In genomic region chr14:32109676-32110075, GRCh38 we compare ENCODE assay signal across 18 cellular contexts. TPM values are rescaled to one million over a fixed set of nuclear protein-coding genes. Genes with fewer than 3 reads are reported as not detected.
DNase-seq lines count a peak whose midpoint lies in the region; ATAC-seq and TF ChIP-seq lines count a peak whose summit lies in the region.
"Had no signal": no experiment of that assay in that cellular context is flagged by ENCODE, and none has a peak within 500 bp of the region (broad histone marks: within the 10 kb centered on the region; RNA-seq: fewer than 3 reads in every experiment).

No MANE protein-coding gene starts in this region.

- TF ChIP-seq CTCF in fibroblast of pulmonary artery (IDR thresholded peaks at IDR 0.05; ENCODE audit: low read length, missing control alignments) (no peak), smooth muscle cell (IDR thresholded peaks at IDR 0.05; ENCODE audit: borderline replicate concordance, insufficient read depth, poor library complexity, severe bottlenecking) (no peak), mucosa of descending colon (IDR thresholded peaks at IDR 0.05) (no peak), OCI-LY7 (conservative IDR thresholded peaks at IDR 0.05; ENCODE audit: low read length) (no peak)

- BruUV-seq in OCI-LY7 (replicated peaks; lab: Mats Ljungman, UMichigan), result no TSS peak

- H3K4me3 Mint-ChIP-seq in activated T-helper 1 cell treated with anti-CD3 and anti-CD28 coated beads, Interleukin-12 subunit alpha, Interleukin-12 subunit beta, Interleukin-2, Interleukin-4 antibody, amounts not matched to agents 30 ng/mL and 10 ng/mL and 1 ng/mL, durations not matched to agents 14 hours and 24 hours and 36 hours, result no peak overlapping the region
- H3K4me3 Mint-ChIP-seq: activated CD8-positive, alpha-beta T cell treated with anti-CD3 and anti-CD28 coated beads, Interleukin-2, amount 10 ng/mL, durations not matched to agents 7 days and 5 days; endodermal cell had no signal

- CTCF ChIA-PET in OCI-LY7 (lab: Charles Lee; ENCODE audit: unreplicated experiment), result no interaction called here

- H3K9me3 Mint-ChIP-seq in activated T-helper 1 cell treated with anti-CD3 and anti-CD28 coated beads, Interleukin-12 subunit alpha, Interleukin-12 subunit beta, Interleukin-2, Interleukin-4 antibody, amounts not matched to agents 30 ng/mL and 10 ng/mL and 1 ng/mL, durations not matched to agents 14 hours and 24 hours and 36 hours, result no peaks in the 10 kb centered on the region

- H3K4me1 ChIP-seq in smooth muscle cell (ENCODE audit: low read depth) (peaks cover 11% of the 10 kb centered on the region), mucosa of descending colon (ENCODE audit: low read depth) (peaks cover 11% of the 10 kb centered on the region), OCI-LY7 (ENCODE audit: insufficient read depth, low read length, poor library complexity, severe bottlenecking) (no peaks in the 10 kb centered on the region)

- no peak overlapping the region for H3K4me3 ChIP-seq in fibroblast of pulmonary artery (replicated peaks; ENCODE audit: low read depth, low read length)
- H3K4me3 ChIP-seq in smooth muscle cell, result no peak overlapping the region
- H3K4me3 ChIP-seq in mucosa of descending colon, result no peak overlapping the region
- H3K4me3 ChIP-seq in OCI-LY7 (ENCODE audit: low read depth, low read length, poor library complexity, severe bottlenecking), result no peak overlapping the region
- H3K4me3 ChIP-seq: tibial nerve had no signal

- H3K36me3 ChIP-seq in smooth muscle cell (ENCODE audit: low read depth), result no peaks in the 10 kb centered on the region
- H3K36me3 ChIP-seq in mucosa of descending colon (ENCODE audit: low read depth), result no peaks in the 10 kb centered on the region
- H3K36me3 ChIP-seq in OCI-LY7 (ENCODE audit: insufficient read depth, low read length), result no peaks in the 10 kb centered on the region

- no peaks in the 10 kb centered on the region for H3K27me3 Mint-ChIP-seq in activated T-helper 1 cell treated with anti-CD3 and anti-CD28 coated beads, Interleukin-12 subunit alpha, Interleukin-12 subunit beta, Interleukin-2, Interleukin-4 antibody, amounts not matched to agents 30 ng/mL and 10 ng/mL and 1 ng/mL, durations not matched to agents 14 hours and 24 hours and 36 hours (ENCODE audit: insufficient read depth)
- H3K27me3 Mint-ChIP-seq: progenitor cell of endocrine pancreas had no signal

- H2AFZ ChIP-seq in smooth muscle cell (ENCODE audit: low read depth) (no peak overlapping the region), OCI-LY7 (ENCODE audit: low read length) (no peak overlapping the region)

- POLR2A ChIA-PET in OCI-LY7 (lab: Charles Lee), result interaction anchor here (0.5 to 1.0 kb wide), 6 partner anchors 98 to 949 kb away, joined by 3 to 6 read pairs (median 3); no protein-coding TSS in a partner anchor

- H3K9me2 ChIP-seq in OCI-LY7 (ENCODE audit: insufficient read depth, low read length), result no peaks in the 10 kb centered on the region

- H3K4me1 Mint-ChIP-seq in activated T-helper 1 cell treated with anti-CD3 and anti-CD28 coated beads, Interleukin-12 subunit alpha, Interleukin-12 subunit beta, Interleukin-2, Interleukin-4 antibody, amounts not matched to agents 30 ng/mL and 10 ng/mL and 1 ng/mL, durations not matched to agents 14 hours and 24 hours and 36 hours (ENCODE audit: low read depth), result no peaks in the 10 kb centered on the region
- H3K4me1 Mint-ChIP-seq: endodermal cell had no signal

- intact Hi-C loops in mucosa of descending colon (cut with DNase I, micrococcal nuclease) (no loop called here), OCI-LY7 (cut with micrococcal nuclease; ENCODE audit: unreplicated experiment) (no loop called here)
- intact Hi-C loops in activated T-helper 1 cell treated with anti-CD3 and anti-CD28 coated beads, Interleukin-12 subunit alpha, Interleukin-12 subunit beta, Interleukin-2, Interleukin-4 antibody, amounts not matched to agents 30 ng/mL and 10 ng/mL and 1 ng/mL, durations not matched to agents 14 hours and 24 hours and 36 hours (cut with micrococcal nuclease), result no loop called here

- peaks cover 16% of the 10 kb centered on the region for H3F3A ChIP-seq in smooth muscle cell (ENCODE audit: low read depth)

- DNase-seq in GM04503 (ENCODE audit: low read depth), result peak; percentile 72
- DNase-seq in fibroblast of pulmonary artery (ENCODE audit: low read depth), result peak; percentile 73
- no peak for DNase-seq in smooth muscle cell (lab: John Stamatoyannopoulos, UW; ENCODE audit: unreplicated experiment)
- no peak for DNase-seq in mucosa of descending colon
- no peak for DNase-seq in activated T-helper 1 cell treated with anti-CD3 and anti-CD28 coated beads, Interleukin-12 subunit alpha, Interleukin-12 subunit beta, Interleukin-2, Interleukin-4 antibody, amounts not matched to agents 30 ng/mL and 10 ng/mL and 1 ng/mL, durations not matched to agents 14 hours and 24 hours and 36 hours (ENCODE audit: low spot score)
- no peak for DNase-seq in OCI-LY7 (ENCODE audit: low spot score)
- DNase-seq: activated CD8-positive, alpha-beta T cell treated with anti-CD3 and anti-CD28 coated beads, Interleukin-2, amount 10 ng/mL, durations not matched to agents 7 days and 5 days; activated gamma-delta T cell treated with Interleukin-2 at 50 U/mL for 16 hours; endodermal cell; KBM-7; left colon; NCI-H1417 treated with DMSO at 0.1 percent for 48 hours; NCI-H345; stimulated activated CD4-positive, alpha-beta T cell treated with anti-CD3 and anti-CD28 coated beads, Interleukin-2, amount 100 ng/mL, for 24 hours; stimulated activated CD8-positive, alpha-beta memory T cell treated with anti-CD3 and anti-CD28 coated beads, Interleukin-4, amount 100 ng/mL, for 48 hours had no signal

- H3K36me3 Mint-ChIP-seq in activated T-helper 1 cell treated with anti-CD3 and anti-CD28 coated beads, Interleukin-12 subunit alpha, Interleukin-12 subunit beta, Interleukin-2, Interleukin-4 antibody, amounts not matched to agents 30 ng/mL and 10 ng/mL and 1 ng/mL, durations not matched to agents 14 hours and 24 hours and 36 hours (ENCODE audit: low read depth), result peaks cover 7% of the 10 kb centered on the region

- H3K27ac ChIP-seq in smooth muscle cell (ENCODE audit: low read depth) (peak overlapping the region; percentile 93), OCI-LY7 (ENCODE audit: low read depth, low read length, poor library complexity, severe bottlenecking) (no peak overlapping the region)
- H3K27ac ChIP-seq: tibial nerve had no signal

- ATAC-seq in SK-N-SH treated with all-trans-retinoic acid at 6 μM for 48 hours, result peak; percentile 85
- no peak for ATAC-seq in mucosa of descending colon
- ATAC-seq: activated CD8-positive, alpha-beta T cell treated with anti-CD3 and anti-CD28 coated beads, Interleukin-2, amount 10 ng/mL, durations not matched to agents 7 days and 5 days; left colon had no signal

- H3K9ac ChIP-seq in smooth muscle cell (ENCODE audit: low read depth), result no peak overlapping the region

- H3K27me3 ChIP-seq in smooth muscle cell (ENCODE audit: low read depth), result no peaks in the 10 kb centered on the region
- H3K27me3 ChIP-seq: tibial nerve had no signal

- H3K79me2 ChIP-seq in smooth muscle cell (ENCODE audit: low read depth) (peaks cover 100% of the 10 kb centered on the region), OCI-LY7 (ENCODE audit: insufficient read depth, low read depth, low read length) (no peaks in the 10 kb centered on the region)

- H3K4me2 ChIP-seq in smooth muscle cell, result peak overlapping the region; percentile 40
- no peak overlapping the region for H3K4me2 ChIP-seq in OCI-LY7 (ENCODE audit: low read length)

- H3K9me3 ChIP-seq in smooth muscle cell (replicated peaks; ENCODE audit: low read depth) (no peaks in the 10 kb centered on the region), mucosa of descending colon (no peaks in the 10 kb centered on the region), OCI-LY7 (ENCODE audit: low read length) (no peaks in the 10 kb centered on the region)
- H3K9me3 ChIP-seq: tibial nerve had no signal

- no peak overlapping the region for H3K27ac Mint-ChIP-seq in activated T-helper 1 cell treated with anti-CD3 and anti-CD28 coated beads, Interleukin-12 subunit alpha, Interleukin-12 subunit beta, Interleukin-2, Interleukin-4 antibody, amounts not matched to agents 30 ng/mL and 10 ng/mL and 1 ng/mL, durations not matched to agents 14 hours and 24 hours and 36 hours
- H3K27ac Mint-ChIP-seq: activated CD8-positive, alpha-beta T cell treated with anti-CD3 and anti-CD28 coated beads, Interleukin-2, amount 10 ng/mL, durations not matched to agents 7 days and 5 days; endodermal cell; progenitor cell of endocrine pancreas had no signal

- H4K20me1 ChIP-seq in smooth muscle cell (ENCODE audit: low read depth) (peaks cover 97% of the 10 kb centered on the region), OCI-LY7 (ENCODE audit: insufficient read depth, low read length) (no peaks in the 10 kb centered on the region)

- WGBS in smooth muscle cell (ENCODE audit: low lambda C conversion rate), result 55% methylated on average over 5 of the region's 5 CpGs

TF ChIP-seq in SK-N-SH treated with all-trans-retinoic acid at 6 μM for 48 hours, 23 proteins besides CTCF, POLR2A, EP300 and RAD21 (continues in another document):
- no peak for TF ChIP-seq ZC3H10 (CRISPR knock-in tag; IDR thresholded peaks at IDR 0.05)
- TF ChIP-seq PATZ1 (CRISPR knock-in tag; IDR thresholded peaks at IDR 0.05; ENCODE audit: borderline replicate concordance), result no peak

RNA-seq across cellular contexts. Expression of gene ARHGAP5, which starts 32.6 kb away (rescaled TPM):
- total RNA-seq in smooth muscle cell, result 217 and 298 TPM in 2 replicates
- polyA plus RNA-seq in smooth muscle cell, result 24.1 and 24.9 TPM in 2 replicates
- total RNA-seq in mucosa of descending colon, result 100 to 1,000 TPM in 2 of 3 donors, 10 to 100 TPM in 1; 94.7 to 203 (median 106) TPM
- total RNA-seq in activated T-helper 1 cell treated with anti-CD3 and anti-CD28 coated beads, Interleukin-12 subunit alpha, Interleukin-12 subunit beta, Interleukin-2, Interleukin-4 antibody, amounts not matched to agents 30 ng/mL and 10 ng/mL and 1 ng/mL, durations not matched to agents 14 hours and 24 hours and 36 hours, result 28.2 and 31.8 TPM in 2 replicates
- total RNA-seq in OCI-LY7 (2014; rRNA removed; shearing (Covaris generic)), result 7.6 and 8.1 TPM in 2 replicates
- total RNA-seq in OCI-LY7 (2022), result 19.8 and 20.4 TPM in 2 replicates

Comparison
In these comparisons a context has a peak if more than half of its experiments do, and no peak if none do; other contexts are left out.
1. DNase-seq: peak in GM04503 (single experiment) and fibroblast of pulmonary artery (single experiment); none in smooth muscle cell (single experiment), mucosa of descending colon (0 of 3), activated T-helper 1 cell treated with anti-CD3 and anti-CD28 coated beads, Interleukin-12 subunit alpha, Interleukin-12 subunit beta, Interleukin-2, Interleukin-4 antibody, amounts not matched to agents 30 ng/mL and 10 ng/mL and 1 ng/mL, durations not matched to agents 14 hours and 24 hours and 36 hours (single experiment) and OCI-LY7 (single experiment).